8 cellular contexts compared by ENCODE assay signal in the genomic region with DNA sequence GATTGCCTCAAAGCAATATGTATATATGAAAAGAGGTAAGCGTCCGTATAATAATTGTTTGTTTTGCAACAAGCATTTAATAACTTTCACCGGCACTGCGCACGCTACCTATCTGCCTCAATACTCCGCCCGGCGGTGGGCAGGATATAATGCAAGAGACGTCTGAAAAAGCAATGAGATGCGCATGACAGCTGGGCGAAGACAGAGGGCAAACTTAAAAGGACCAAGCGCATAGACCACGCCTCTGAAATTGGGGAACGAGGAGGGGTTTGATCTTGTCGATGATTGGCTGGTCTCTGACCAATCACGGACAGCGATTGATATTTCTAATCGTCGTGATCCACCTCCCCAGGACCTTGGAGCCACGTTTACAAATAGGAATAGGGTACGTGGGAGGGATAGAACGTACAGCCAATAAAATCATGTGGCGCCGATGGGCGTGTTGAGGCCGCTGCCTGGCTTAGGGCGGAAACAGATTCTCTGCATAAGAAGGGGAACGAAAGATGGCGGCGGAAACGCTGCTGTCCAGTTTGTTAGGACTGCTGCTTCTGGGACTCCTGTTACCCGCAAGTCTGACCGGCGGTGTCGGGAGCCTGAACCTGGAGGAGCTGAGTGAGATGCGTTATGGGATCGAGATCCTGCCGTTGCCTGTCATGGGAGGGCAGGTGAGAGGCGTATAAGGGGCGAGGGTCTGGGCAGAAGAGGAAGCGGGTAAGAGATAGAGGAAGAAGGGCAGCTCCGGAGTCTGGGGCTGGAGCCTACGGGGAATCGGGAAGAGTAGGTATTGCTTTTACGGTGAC. TPM values are rescaled to one million over a fixed set of nuclear protein-coding genes. Genes with fewer than 3 reads are reported as not detected.
A peak's percentile ranks its signal among the peaks of the same experiment; 100 is the strongest.
DNase-seq lines count a peak whose midpoint lies in the region; ATAC-seq and TF ChIP-seq lines count a peak whose summit lies in the region.

A gene with protein sequence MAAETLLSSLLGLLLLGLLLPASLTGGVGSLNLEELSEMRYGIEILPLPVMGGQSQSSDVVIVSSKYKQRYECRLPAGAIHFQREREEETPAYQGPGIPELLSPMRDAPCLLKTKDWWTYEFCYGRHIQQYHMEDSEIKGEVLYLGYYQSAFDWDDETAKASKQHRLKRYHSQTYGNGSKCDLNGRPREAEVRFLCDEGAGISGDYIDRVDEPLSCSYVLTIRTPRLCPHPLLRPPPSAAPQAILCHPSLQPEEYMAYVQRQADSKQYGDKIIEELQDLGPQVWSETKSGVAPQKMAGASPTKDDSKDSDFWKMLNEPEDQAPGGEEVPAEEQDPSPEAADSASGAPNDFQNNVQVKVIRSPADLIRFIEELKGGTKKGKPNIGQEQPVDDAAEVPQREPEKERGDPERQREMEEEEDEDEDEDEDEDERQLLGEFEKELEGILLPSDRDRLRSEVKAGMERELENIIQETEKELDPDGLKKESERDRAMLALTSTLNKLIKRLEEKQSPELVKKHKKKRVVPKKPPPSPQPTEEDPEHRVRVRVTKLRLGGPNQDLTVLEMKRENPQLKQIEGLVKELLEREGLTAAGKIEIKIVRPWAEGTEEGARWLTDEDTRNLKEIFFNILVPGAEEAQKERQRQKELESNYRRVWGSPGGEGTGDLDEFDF (plus strand): TSS at position 474 of the 800 bp plus-strand sequence. CDS start 30 bp downstream, at position 504.

- intact Hi-C loops in right cardiac atrium (cut with DNase I), result no loop called here
- intact Hi-C loops in vagina (cut with DNase I), result no loop called here

- peaks cover 8% of the 10 kb centered on the region for H3K27me3 Mint-ChIP-seq in T-helper 17 cell

- peak; percentile 98 for ATAC-seq in HG02885 (IDR thresholded peaks at IDR 0.05; ENCODE audit: poor library complexity, unreplicated experiment)
- ATAC-seq in T-helper 17 cell, result peak; percentile 95
- ATAC-seq in right cardiac atrium, result peak; percentile 99

- peaks cover 8% of the 10 kb centered on the region for H3K36me3 Mint-ChIP-seq in T-helper 17 cell (ENCODE audit: low read depth)

- under 1% methylated on average over 45 of the region's 45 CpGs for WGBS in right cardiac atrium

- no peaks in the 10 kb centered on the region for H3K9me3 ChIP-seq in T-helper 17 cell (ENCODE audit: control insufficient read depth, low read length, poor library complexity, severe bottlenecking)
- H3K9me3 ChIP-seq in right cardiac atrium (ENCODE audit: control insufficient read depth, low read length), result no peaks in the 10 kb centered on the region
- H3K9me3 ChIP-seq in vagina, result no peaks in the 10 kb centered on the region

- H3K4me3 Mint-ChIP-seq in T-helper 17 cell, result no peak within 1 kb of the TSS

- TF ChIP-seq POLR2A in GM15510 (IDR thresholded peaks at IDR 0.05; ENCODE audit: borderline replicate concordance, extremely low read depth, insufficient read length), result peak; percentile 89
- TF ChIP-seq POLR2A in vagina (IDR thresholded peaks at IDR 0.05), result peak in 1 of 2 donors; percentile 42

- H3K27ac Mint-ChIP-seq in T-helper 17 cell, result no peak within 1 kb of the TSS

- H3K27ac ChIP-seq in right cardiac atrium (ENCODE audit: low read length) (peak within 1 kb of the TSS; percentile 83), vagina (peak within 1 kb of the TSS; percentile 47)

- DNase-seq in NCI-H1694 (lab: John Stamatoyannopoulos, UW), result peak; percentile 99
- peak; percentile 82 to 90 (median 84) for DNase-seq in T-helper 17 cell
- peak; percentile 66 to 99 (median 96) for DNase-seq in anterior cingulate cortex (lab: John Stamatoyannopoulos, UW)
- peak; percentile 94 to 98 (median 95) for DNase-seq in right cardiac atrium
- peak; percentile 99 for DNase-seq in pulmonary artery endothelial cell (ENCODE audit: low read depth, low spot score)
- peak; percentile 99 to 100 for DNase-seq in vagina (ENCODE audit: extremely low spot score in 2 of 2)

- H3K4me3 ChIP-seq in right cardiac atrium (ENCODE audit: low read length) (peak within 1 kb of the TSS; percentile 86), vagina (peak within 1 kb of the TSS; percentile 72 to 78)

- H3K27me3 ChIP-seq in right cardiac atrium (ENCODE audit: control insufficient read depth, insufficient read depth) (no peaks in the 10 kb centered on the region), vagina (no peaks in the 10 kb centered on the region)

- peaks cover 18% of the 10 kb centered on the region for H3K4me1 Mint-ChIP-seq in T-helper 17 cell

- H3K4me1 ChIP-seq in right cardiac atrium (ENCODE audit: control insufficient read depth, insufficient read depth, low read length), result peaks cover 3% of the 10 kb centered on the region
- H3K4me1 ChIP-seq in vagina, result peaks cover 18% of the 10 kb centered on the region

- peaks cover 0 to 27% of the 10 kb centered on the region in 2 donors for H3K36me3 ChIP-seq in vagina

- peak; percentile 60 to 79 (median 76) for TF ChIP-seq CTCF in vagina (IDR thresholded peaks at IDR 0.05)

RNA-seq across cellular contexts. Expression of the gene that starts here (rescaled TPM):
- total RNA-seq in T-helper 17 cell (100 to 1,000 TPM; 138 to 142 TPM), right cardiac atrium (100 to 1,000 TPM; 145 to 168 (median 154) TPM), pulmonary artery endothelial cell (194 and 222 TPM in 2 replicates), vagina (105 TPM)
- polyA plus RNA-seq in right cardiac atrium, result 127 TPM

Comparison
In these comparisons a context has a peak if more than half of its experiments do, and no peak if none do; other contexts are left out.
1. Peak in every context shown above with its lines: DNase-seq, ATAC-seq, H3K4me3 ChIP-seq and H3K27ac ChIP-seq.